Comparison of ENCODE assay signal across 25 cellular contexts in genomic region chr12:23115984-23116383, GRCh38.
"Had no signal": no experiment of that assay in that cellular context is flagged by ENCODE, and none has a peak within 500 bp of the region (broad histone marks: within the 10 kb centered on the region; RNA-seq: fewer than 3 reads in every experiment).

No MANE protein-coding gene starts in this region.

- H3K4me1 ChIP-seq: stomach, suprapubic skin, testis, thyroid gland, tibial artery, tibial nerve, transverse colon, upper lobe of left lung, upper lobe of right lung, uterus, vagina had no signal

- DNase-seq: stimulated activated CD4-positive, alpha-beta T cell treated with anti-CD3 and anti-CD28 coated beads, Interleukin-2, amount 100 ng/mL, for 48 hours; stimulated activated CD4-positive, alpha-beta T cell treated with anti-CD3 and anti-CD28 coated beads, Interleukin-4, amount 100 ng/mL, for 1 hour; stimulated activated CD4-positive, alpha-beta T cell treated with anti-CD3 and anti-CD28 coated beads, Interleukin-4, amount 100 ng/mL, for 24 hours; stimulated activated CD4-positive, alpha-beta T cell treated with anti-CD3 and anti-CD28 coated beads, Interleukin-4, amount 100 ng/mL, for 4 hours; stimulated activated CD8-positive, alpha-beta memory T cell treated with anti-CD3 and anti-CD28 coated beads, Interleukin-4, amount 100 ng/mL, for 48 hours; stimulated activated naive B cell treated with anti-CD40 and anti-IgM and Interleukin-4, amounts not matched to agents 10 μg/mL and 1 μg/mL and 100 μg/mL, for 72 hours; stimulated activated naive CD4-positive, alpha-beta T cell; stimulated activated naive CD4-positive, alpha-beta T cell treated with Interleukin-2 at 50 U/mL for 16 hours; stimulated activated naive CD8-positive, alpha-beta T cell treated with anti-CD3 and anti-CD28 coated beads, Interleukin-15, amount 100 ng/mL, for 72 hours; stimulated activated naive CD8-positive, alpha-beta T cell treated with anti-CD3 and anti-CD28 coated beads, Interleukin-15, Interleukin-2, amounts not matched to agents 100 U/mL and 50 U/mL, for 24 hours; stomach; substantia nigra; testis; thyroid gland; tibial artery; transverse colon; trophoblast cell; upper lobe of left lung; upper lobe of right lung; uterus had no signal

- H3K27me3 ChIP-seq: stomach, suprapubic skin, testis, thyroid gland, tibial artery, tibial nerve, transverse colon, upper lobe of left lung, upper lobe of right lung, uterus, vagina had no signal

- FAIRE-seq: urothelium cell line had no signal

- H3K4me3 ChIP-seq: stomach, suprapubic skin, testis, thoracic aorta, thyroid gland, tibial artery, tibial nerve, transverse colon, upper lobe of left lung, upper lobe of right lung, uterus, vagina had no signal

- H3K9me3 ChIP-seq: stomach, suprapubic skin, testis, thoracic aorta, thyroid gland, tibial artery, tibial nerve, transverse colon, upper lobe of left lung, upper lobe of right lung, uterus, vagina had no signal

- H3K27ac ChIP-seq: stomach, suprapubic skin, testis, thoracic aorta, thyroid gland, tibial artery, tibial nerve, transverse colon, upper lobe of left lung, upper lobe of right lung, uterus, vagina had no signal

- H3K36me3 ChIP-seq: stomach, suprapubic skin, thoracic aorta, thyroid gland, tibial artery, tibial nerve, transverse colon, upper lobe of left lung, upper lobe of right lung, uterus, vagina had no signal
